12 cellular contexts compared by ENCODE assay signal in the genomic region with DNA sequence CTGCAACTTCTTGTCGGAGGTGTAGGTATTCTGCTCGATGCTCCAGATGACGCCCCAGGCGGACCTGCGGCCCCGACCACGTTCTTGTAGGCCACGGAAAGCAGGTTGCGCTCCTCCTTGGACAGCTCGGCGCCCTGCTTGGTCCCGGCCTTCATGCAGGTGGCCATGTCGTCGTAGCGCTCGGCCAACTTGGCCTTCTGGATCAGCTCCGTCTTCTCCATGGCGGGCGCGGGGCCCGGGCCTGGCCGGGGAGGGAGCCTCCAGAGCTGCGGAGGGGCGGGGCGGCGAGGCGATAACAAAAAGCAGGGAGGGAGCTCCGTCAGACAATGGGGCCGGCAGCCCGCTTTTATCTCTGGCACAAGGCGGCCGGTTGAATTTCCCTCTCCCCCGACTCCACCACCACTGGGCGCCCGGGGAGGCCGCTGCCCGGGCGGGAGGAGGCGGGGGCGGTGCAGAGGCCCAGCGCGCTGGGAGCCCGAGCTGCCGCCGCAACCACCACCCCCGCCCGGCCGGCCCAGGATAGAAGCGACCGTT. TPM values are rescaled to one million over a fixed set of nuclear protein-coding genes. Genes with fewer than 3 reads are reported as not detected.
DNase-seq lines count a peak whose midpoint lies in the region; TF ChIP-seq lines count a peak whose summit lies in the region.
"Had no signal": no experiment of that assay in that cellular context is flagged by ENCODE, and none has a peak within 500 bp of the region (broad histone marks: within the 10 kb centered on the region; RNA-seq: fewer than 3 reads in every experiment).

No MANE protein-coding gene starts in this region.

- H3K27ac Mint-ChIP-seq in activated CD4-positive, alpha-beta T cell treated with anti-CD3 and anti-CD28 coated beads, Interleukin-2, amount 10 ng/mL, durations not matched to agents 24 days and 14 days = no peak overlapping the region

- TF ChIP-seq POLR2A in sigmoid colon (IDR thresholded peaks at IDR 0.05) = no peak

- intact Hi-C loops in sigmoid colon (cut with DNase I) = no loop called here
- intact Hi-C loops in activated CD4-positive, alpha-beta T cell treated with anti-CD3 and anti-CD28 coated beads, Interleukin-2, amount 10 ng/mL, durations not matched to agents 24 days and 14 days (cut with micrococcal nuclease) = no loop called here

- no peak overlapping the region for H3K4me3 Mint-ChIP-seq in activated CD4-positive, alpha-beta T cell treated with anti-CD3 and anti-CD28 coated beads, Interleukin-2, amount 10 ng/mL, durations not matched to agents 24 days and 14 days

- H3K4me3 ChIP-seq in H7 (ENCODE audit: insufficient read depth, low read depth, low read length) (peak overlapping the region; percentile 29), choroid plexus epithelial cell (ENCODE audit: low read depth, low read length) (peak overlapping the region; percentile 53), iPS-18c (ENCODE audit: insufficient read depth, low read depth, low read length) (peak overlapping the region; percentile 29; the same call in 1 of the 2 replicates), sigmoid colon (peak overlapping the region in 3 of 4 donors; percentile 19 to 33 (median 20))

- TF ChIP-seq EP300 in sigmoid colon (IDR thresholded peaks at IDR 0.05) = no peak

- peak overlapping the region; percentile 68 to 77 (median 75) for H3K27ac ChIP-seq in sigmoid colon
- H3K27ac ChIP-seq: HL-60 had no signal

- H3K27me3 Mint-ChIP-seq in activated CD4-positive, alpha-beta T cell treated with anti-CD3 and anti-CD28 coated beads, Interleukin-2, amount 10 ng/mL, durations not matched to agents 24 days and 14 days = peaks cover 11% of the 10 kb centered on the region

- no peaks in the 10 kb centered on the region for H3K36me3 Mint-ChIP-seq in activated CD4-positive, alpha-beta T cell treated with anti-CD3 and anti-CD28 coated beads, Interleukin-2, amount 10 ng/mL, durations not matched to agents 24 days and 14 days (ENCODE audit: low read depth)

- no peaks in the 10 kb centered on the region for H3K4me1 ChIP-seq in sigmoid colon
- H3K4me1 ChIP-seq: Caco-2 had no signal

- no peaks in the 10 kb centered on the region for H3K9me3 Mint-ChIP-seq in activated CD4-positive, alpha-beta T cell treated with anti-CD3 and anti-CD28 coated beads, Interleukin-2, amount 10 ng/mL, durations not matched to agents 24 days and 14 days

- no peaks in the 10 kb centered on the region for H3K4me1 Mint-ChIP-seq in activated CD4-positive, alpha-beta T cell treated with anti-CD3 and anti-CD28 coated beads, Interleukin-2, amount 10 ng/mL, durations not matched to agents 24 days and 14 days

- DNase-seq in H7 (peak; percentile 82), choroid plexus epithelial cell (ENCODE audit: low read depth) (no peak), sigmoid colon (no peak), NCI-H748 treated with DMSO at 0.1 percent for 48 hours (lab: John Stamatoyannopoulos, UW) (no peak), AML-193 (lab: John Stamatoyannopoulos, UW) (no peak)
- no peak for DNase-seq in activated CD4-positive, alpha-beta T cell treated with anti-CD3 and anti-CD28 coated beads, Interleukin-2, amount 10 ng/mL, durations not matched to agents 24 days and 14 days
- DNase-seq in stimulated activated naive CD4-positive, alpha-beta T cell treated with Interleukin-2 at 50 U/mL for 16 hours (lab: John Stamatoyannopoulos, UW) = no peak
- DNase-seq: Caco-2, NCI-H2029 treated with DMSO at 0.1 percent for 48 hours, SIG-M5 had no signal

- 31 to 57% methylated on average over 49 to 50 of the region's 50 CpGs for WGBS in sigmoid colon, 2 donors

- TF ChIP-seq CTCF in choroid plexus epithelial cell (conservative IDR thresholded peaks at IDR 0.05; ENCODE audit: low read depth, low read length) (no peak), sigmoid colon (IDR thresholded peaks at IDR 0.05) (no peak)

- H3K9me3 ChIP-seq in iPS-18c (ENCODE audit: control insufficient read depth, insufficient read depth, low read length) = peaks cover 4% of the 10 kb centered on the region
- no peaks in the 10 kb centered on the region for H3K9me3 ChIP-seq in sigmoid colon
- H3K9me3 ChIP-seq: Caco-2 had no signal

- H3K27me3 ChIP-seq in H7 (ENCODE audit: control insufficient read depth, insufficient read depth, low read length) = peaks cover 3% of the 10 kb centered on the region; the same call in 1 of the 2 replicates
- H3K27me3 ChIP-seq in sigmoid colon = no peaks in the 10 kb centered on the region

- no peaks in the 10 kb centered on the region for H3K36me3 ChIP-seq in H7 (replicated peaks; ENCODE audit: control insufficient read depth, insufficient read depth, low read length)
- H3K36me3 ChIP-seq in sigmoid colon = no peaks in the 10 kb centered on the region

RNA-seq across cellular contexts. Expression of gene DRP2, which starts 28.3 kb away (rescaled TPM):
- total RNA-seq in H7 (2014; rRNA removed; shearing (Covaris generic)) = 0.17 and 0.26 TPM in 2 replicates
- 1 to 10 TPM; 4.8 to 7.1 (median 6.4) TPM for total RNA-seq in sigmoid colon
- polyA plus RNA-seq in sigmoid colon = under 1 TPM in 2 of 3 donors, not detected in 1; 0.48 to 0.60 TPM
- total RNA-seq in activated CD4-positive, alpha-beta T cell treated with anti-CD3 and anti-CD28 coated beads, Interleukin-2, amount 10 ng/mL, durations not matched to agents 24 days and 14 days = 0.28 and 0.31 TPM in 2 replicates
